ENCODE assay signal across 8 cellular contexts in genomic region chr17:20992987-20993862, GRCh38. TPM values are rescaled to one million over a fixed set of nuclear protein-coding genes. Genes with fewer than 3 reads are reported as not detected.
A peak's percentile ranks its signal among the peaks of the same experiment; 100 is the strongest.
DNase-seq lines count a peak whose midpoint lies in the region; ATAC-seq, FAIRE-seq and TF ChIP-seq lines count a peak whose summit lies in the region.

No MANE protein-coding gene starts in this region.

- no peaks in the 10 kb centered on the region for H3K9me3 ChIP-seq in WERI-Rb-1 (ENCODE audit: severe bottlenecking)

- DNase-seq in NCI-H2081 (lab: John Stamatoyannopoulos, UW) = peak; percentile 34 to 47
- DNase-seq in NCI-H2081 treated with DMSO at 0.1 percent for 48 hours (lab: John Stamatoyannopoulos, UW) = no peak
- DNase-seq in NCI-H1105 treated with DMSO at 0.1 percent for 48 hours (lab: John Stamatoyannopoulos, UW) = peak; percentile 65
- DNase-seq in WERI-Rb-1 = peak; percentile 66
- peak; percentile 60 for DNase-seq in bronchial epithelial cell (ENCODE audit: low read depth)
- peak; percentile 91 for DNase-seq in inferior parietal cortex (ENCODE audit: extremely low spot score)
- peak; percentile 45 to 71 (median 52) for DNase-seq in stimulated activated CD4-positive, alpha-beta T cell treated with anti-CD3 and anti-CD28 coated beads, Interleukin-12 subunit alpha, Interleukin-12 subunit beta, amount 100 ng/mL, for 48 hours (ENCODE audit: low read depth in 2 of 3, low spot score in 1 of 3)

- ATAC-seq in HG02840 (IDR thresholded peaks at IDR 0.05; ENCODE audit: low FRiP score, unreplicated experiment) = no peak

- FAIRE-seq in bronchial epithelial cell (lab: Jason Lieb, UNC) = peak; percentile 18

- H3K27me3 ChIP-seq in WERI-Rb-1 (ENCODE audit: insufficient read depth, low read depth, severe bottlenecking) = no peaks in the 10 kb centered on the region
- no peaks in the 10 kb centered on the region for H3K27me3 ChIP-seq in bronchial epithelial cell (ENCODE audit: control insufficient read depth, insufficient read depth, low read length)

- peak overlapping the region; percentile 33; the same call in 1 of the 2 replicates for H3K27ac ChIP-seq in WERI-Rb-1

- peak; percentile 79 for TF ChIP-seq CTCF in WERI-Rb-1 (IDR thresholded peaks at IDR 0.05; ENCODE audit: low read depth, low read length)
- peak; percentile 95 for TF ChIP-seq CTCF in bronchial epithelial cell (IDR thresholded peaks at IDR 0.05; ENCODE audit: insufficient read depth, low read length, severe bottlenecking)

- H3K4me3 ChIP-seq in WERI-Rb-1 (ENCODE audit: low read depth, low read length) (no peak overlapping the region), bronchial epithelial cell (ENCODE audit: low read depth, low read length) (no peak overlapping the region)

- peaks cover under 1% of the 10 kb centered on the region; the same call in 1 of the 2 replicates for H3K36me3 ChIP-seq in WERI-Rb-1
- no peaks in the 10 kb centered on the region for H3K36me3 ChIP-seq in bronchial epithelial cell (ENCODE audit: control insufficient read depth, insufficient read depth, low read length)

RNA-seq across cellular contexts. Expression of gene USP22, which starts 49.6 kb away (rescaled TPM):
- total RNA-seq in bronchial epithelial cell = 150 and 165 TPM in 2 replicates
